ENCODE assay signal across 14 cellular contexts in the genomic region with DNA sequence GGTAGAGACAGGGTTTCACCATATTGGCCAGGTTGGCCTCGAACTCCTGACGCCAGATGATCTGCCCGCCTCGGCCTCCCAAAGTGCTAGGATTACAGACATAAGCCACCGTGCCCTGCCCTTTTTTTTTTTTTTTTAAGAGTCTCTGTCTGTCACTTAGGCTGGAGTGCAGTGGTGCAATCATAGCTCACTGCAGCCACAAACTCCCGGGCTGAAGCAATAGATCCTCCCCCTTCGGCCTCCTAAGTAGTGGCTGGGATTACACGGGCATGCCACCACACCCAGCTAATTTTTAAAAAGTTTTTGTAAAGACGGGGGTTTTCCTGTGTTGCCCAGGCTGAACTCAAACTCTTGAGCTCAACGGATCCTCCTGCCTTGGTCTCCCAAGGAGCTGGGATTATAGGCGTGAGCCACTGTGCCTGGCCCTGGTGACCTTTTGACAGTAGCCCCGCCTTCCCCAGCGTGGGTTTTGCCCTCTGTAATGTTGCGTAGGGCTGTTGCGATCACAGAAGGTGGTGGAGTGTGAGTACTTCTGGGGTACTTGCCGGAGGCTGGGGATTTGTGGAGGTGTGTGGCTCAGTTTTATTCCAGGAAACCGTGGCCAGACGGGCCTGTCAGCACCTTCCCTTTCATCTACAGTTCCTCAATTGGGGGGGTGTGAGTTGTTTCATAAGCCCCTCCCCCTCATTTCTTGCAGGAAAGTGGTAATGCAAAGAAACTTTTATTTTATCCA. TPM values are rescaled to one million over a fixed set of nuclear protein-coding genes. Genes with fewer than 3 reads are reported as not detected.
DNase-seq lines count a peak whose midpoint lies in the region; ATAC-seq and TF ChIP-seq lines count a peak whose summit lies in the region.
"Had no signal": no experiment of that assay in that cellular context is flagged by ENCODE, and none has a peak within 500 bp of the region (broad histone marks: within the 10 kb centered on the region; RNA-seq: fewer than 3 reads in every experiment).

No MANE protein-coding gene starts in this region.

- peak overlapping the region; percentile 68 for H3K4me3 Mint-ChIP-seq in activated CD8-positive, alpha-beta T cell treated with anti-CD3 and anti-CD28 coated beads for 36 hours

- H3K27me3 ChIP-seq in right lobe of liver = no peaks in the 10 kb centered on the region
- H3K27me3 ChIP-seq in BE2C = peaks cover 39% of the 10 kb centered on the region

- no peaks in the 10 kb centered on the region for H3K9me3 Mint-ChIP-seq in activated CD8-positive, alpha-beta T cell treated with anti-CD3 and anti-CD28 coated beads for 36 hours

- H3K36me3 ChIP-seq in HEK293 (ENCODE audit: control insufficient read depth in 2 of 2, insufficient read depth in 1 of 2, low read length in 2 of 2) (no peaks in the 10 kb centered on the region), right lobe of liver (no peaks in the 10 kb centered on the region), BE2C (no peaks in the 10 kb centered on the region)

- intact Hi-C loops in activated CD8-positive, alpha-beta T cell treated with anti-CD3 and anti-CD28 coated beads for 36 hours (cut with micrococcal nuclease) = no loop called here
- intact Hi-C loops in right lobe of liver (cut with DNase I) = no loop called here

- H3K36me3 Mint-ChIP-seq in activated CD8-positive, alpha-beta T cell treated with anti-CD3 and anti-CD28 coated beads for 36 hours (ENCODE audit: low read depth) = no peaks in the 10 kb centered on the region

- H3K4me1 ChIP-seq in HEK293 (ENCODE audit: control insufficient read depth, insufficient read depth, low read length) (no peaks in the 10 kb centered on the region), right lobe of liver (peaks cover 0 to 5% (median 2%) of the 10 kb centered on the region in 4 donors), BE2C (no peaks in the 10 kb centered on the region)

- H3K27ac ChIP-seq in HEK293 (ENCODE audit: extremely low read depth, low read depth, low read length) (no peak overlapping the region), right lobe of liver (no peak overlapping the region)
- H3K27ac ChIP-seq: RWPE1 had no signal

- DNase-seq in AML-193 (lab: John Stamatoyannopoulos, UW) (peak; percentile 84 to 88), right lobe of liver (no peak), NCI-H446 (lab: John Stamatoyannopoulos, UW) (no peak), NCI-H146 (lab: John Stamatoyannopoulos, UW) (no peak), BE2C (no peak)
- peak; percentile 91 for DNase-seq in activated CD8-positive, alpha-beta T cell treated with anti-CD3 and anti-CD28 coated beads for 36 hours
- DNase-seq: cerebellar nuclear complex, glutamatergic neuron, midbrain, small intestine had no signal

- H3K27me3 Mint-ChIP-seq in activated CD8-positive, alpha-beta T cell treated with anti-CD3 and anti-CD28 coated beads for 36 hours = peaks cover 2% of the 10 kb centered on the region

- ATAC-seq in activated CD8-positive, alpha-beta T cell treated with anti-CD3 and anti-CD28 coated beads for 36 hours = peak; percentile 87
- ATAC-seq in right lobe of liver (peak; percentile 58 to 78 (median 68)), GM21447 (IDR thresholded peaks at IDR 0.05; ENCODE audit: unreplicated experiment) (no peak)

- 41% methylated on average over 9 of the region's 18 CpGs for WGBS in right lobe of liver (ENCODE audit: insufficient coverage, low coverage, low lambda C conversion rate, missing lambda C conversion rate)

- H3K9me3 ChIP-seq in HEK293 (ENCODE audit: control insufficient read depth, insufficient read depth, low read depth, low read length) (no peaks in the 10 kb centered on the region), right lobe of liver (no peaks in the 10 kb centered on the region), BE2C (no peaks in the 10 kb centered on the region)

- peaks cover 38% of the 10 kb centered on the region for H3K4me1 Mint-ChIP-seq in activated CD8-positive, alpha-beta T cell treated with anti-CD3 and anti-CD28 coated beads for 36 hours (ENCODE audit: low read depth)

- TF ChIP-seq CTCF in HEK293 (tag by site-specific recombination; IDR thresholded peaks at IDR 0.05) (no peak), right lobe of liver (IDR thresholded peaks at IDR 0.05) (no peak), BE2C (IDR thresholded peaks at IDR 0.05; ENCODE audit: low read depth, low read length) (no peak)
- TF ChIP-seq CTCF in activated CD8-positive, alpha-beta T cell treated with anti-CD3 and anti-CD28 coated beads for 36 hours (IDR thresholded peaks at IDR 0.05) = no peak

- H3K4me3 ChIP-seq in HEK293 (ENCODE audit: low read depth, low read length) (no peak overlapping the region), right lobe of liver (no peak overlapping the region), BE2C (ENCODE audit: low read depth, low read length) (no peak overlapping the region)

- POLR2A ChIA-PET in HEK293 (lab: Yijun Ruan, JAX) = no interaction called here
- POLR2A ChIA-PET in activated CD8-positive, alpha-beta T cell treated with anti-CD3 and anti-CD28 coated beads for 36 hours (lab: Charles Lee) = interaction anchor here (1.5 to 1.8 kb wide), 2 partner anchors 13 to 14 kb away, joined by 3 to 11 read pairs; a partner anchor contains a TSS

- CTCF ChIA-PET in HEK293 (lab: Yijun Ruan, JAX) = interaction anchor here (0.6 to 1.3 kb wide), 3 partner anchors 89 to 288 kb away, joined by 3 to 6 read pairs (median 3); no protein-coding TSS in a partner anchor
- CTCF ChIA-PET in activated CD8-positive, alpha-beta T cell treated with anti-CD3 and anti-CD28 coated beads for 36 hours (lab: Charles Lee) = interaction anchor here (1.4 to 7.8 kb wide), 5 partner anchors 22 to 143 kb away, joined by 3 to 74 read pairs (median 10); a partner anchor contains a TSS

- no peak for TF ChIP-seq POLR2A in right lobe of liver (IDR thresholded peaks at IDR 0.05)

- peak overlapping the region; percentile 78 for H3K27ac Mint-ChIP-seq in activated CD8-positive, alpha-beta T cell treated with anti-CD3 and anti-CD28 coated beads for 36 hours

TF ChIP-seq in HEK293, 187 proteins besides CTCF, POLR2A, EP300 and RAD21:
- TF ChIP-seq EGR2 (tag by site-specific recombination; IDR thresholded peaks at IDR 0.05; ENCODE audit: low read depth) (0 out of 2 replicates have a peak, but pooled peaks have one; percentile 15), GLIS2 (tag by site-specific recombination; IDR thresholded peaks at IDR 0.05) (no peak), ZFHX2 (tag by site-specific recombination; conservative IDR thresholded peaks at IDR 0.05) (peak; percentile 35; the same call in 1 of the 2 replicates)

RNA-seq across cellular contexts. Expression of a gene that starts 11.6 kb away (rescaled TPM):
- total RNA-seq in activated CD8-positive, alpha-beta T cell treated with anti-CD3 and anti-CD28 coated beads for 36 hours = not detected
- 1 to 10 TPM in 1 of 6 experiments, under 1 TPM in 1, not detected in 4; 0.63 to 2.4 TPM for total RNA-seq in right lobe of liver
- polyA plus RNA-seq in BE2C (2012; ENCODE audit: insufficient read depth, insufficient read length, low read depth) = not detected
- total RNA-seq: activated CD8-positive, alpha-beta memory T cell treated with anti-CD3 and anti-CD28 coated beads for 36 hours had no signal

RNA-seq across cellular contexts. Expression of a gene that starts 19.7 kb away (rescaled TPM):
- not detected for total RNA-seq in activated CD8-positive, alpha-beta T cell treated with anti-CD3 and anti-CD28 coated beads for 36 hours
- under 1 TPM; 0.11 to 0.86 (median 0.34) TPM for total RNA-seq in right lobe of liver
- not detected for polyA plus RNA-seq in BE2C (2012; ENCODE audit: insufficient read depth, insufficient read length, low read depth)
- total RNA-seq: activated CD8-positive, alpha-beta memory T cell treated with anti-CD3 and anti-CD28 coated beads for 36 hours had no signal

RNA-seq across cellular contexts. Expression of a gene that starts 20.3 kb away (rescaled TPM):
- 10 to 100 TPM; 96.4 to 99.2 TPM for total RNA-seq in activated CD8-positive, alpha-beta T cell treated with anti-CD3 and anti-CD28 coated beads for 36 hours
- total RNA-seq in right lobe of liver = 10 to 100 TPM; 27.5 to 45.7 (median 39.1) TPM
- polyA plus RNA-seq in BE2C (2012; ENCODE audit: insufficient read depth, insufficient read length, low read depth) = 2.0 TPM

RNA-seq across cellular contexts. Expression of a gene that starts 23.4 kb away (rescaled TPM):
- total RNA-seq in activated CD8-positive, alpha-beta T cell treated with anti-CD3 and anti-CD28 coated beads for 36 hours = 10 to 100 TPM; 85.0 to 85.9 TPM
- total RNA-seq in right lobe of liver = 10 to 100 TPM; 41.7 to 66.5 (median 52.0) TPM
- 514 TPM for polyA plus RNA-seq in BE2C (2012; ENCODE audit: insufficient read depth, insufficient read length, low read depth)

RNA-seq across cellular contexts. Expression of a gene that starts 23.7 kb away (rescaled TPM):
- 1 to 10 TPM; 4.0 to 4.8 TPM for total RNA-seq in activated CD8-positive, alpha-beta T cell treated with anti-CD3 and anti-CD28 coated beads for 36 hours
- total RNA-seq in right lobe of liver = 1 to 10 TPM in 1 of 6 experiments, under 1 TPM in 2, not detected in 3; 0.90 to 1.5 (median 0.95) TPM
- not detected for polyA plus RNA-seq in BE2C (2012; ENCODE audit: insufficient read depth, insufficient read length, low read depth)
- total RNA-seq: activated CD8-positive, alpha-beta memory T cell treated with anti-CD3 and anti-CD28 coated beads for 36 hours had no signal

Comparison
In these comparisons a context has a peak if more than half of its experiments do, and no peak if none do; other contexts are left out.
1. DNase-seq: peak in AML-193 (2 of 2) and activated CD8-positive, alpha-beta T cell treated with anti-CD3 and anti-CD28 coated beads for 36 hours (single experiment); none in right lobe of liver (0 of 3), NCI-H446 (0 of 2), NCI-H146 (single experiment) and BE2C (single experiment).